In the genomic region with DNA sequence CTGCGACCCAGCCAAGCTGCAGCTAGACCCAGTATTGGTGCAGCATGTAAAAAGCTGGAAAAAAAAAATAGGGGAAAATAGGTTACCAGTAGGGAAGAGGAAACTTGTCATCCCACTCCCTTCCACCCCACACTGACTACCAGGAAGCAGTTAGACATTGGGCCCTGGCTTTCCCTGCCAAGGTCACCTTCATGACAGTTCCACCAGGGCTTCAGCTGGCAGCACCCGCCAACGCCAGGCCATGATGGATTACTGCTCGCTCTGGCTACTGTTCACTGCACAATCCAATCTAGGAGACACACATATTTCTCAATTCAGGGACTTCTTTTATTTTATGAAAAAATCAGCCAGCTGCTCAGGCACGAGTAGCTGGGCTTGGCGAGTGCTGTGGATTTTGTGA, we compare ENCODE assay signal across 22 cellular contexts.
DNase-seq lines count a peak whose midpoint lies in the region; ATAC-seq, FAIRE-seq and TF ChIP-seq lines count a peak whose summit lies in the region.
"Had no signal": no experiment of that assay in that cellular context is flagged by ENCODE, and none has a peak within 500 bp of the region (broad histone marks: within the 10 kb centered on the region; RNA-seq: fewer than 3 reads in every experiment).

No MANE protein-coding gene starts in this region.

- peaks cover 0 to 14% of the 10 kb centered on the region in 2 experiments; a peak in 2 of 4 replicates for H3K4me1 ChIP-seq in SK-N-SH (ENCODE audit: control insufficient read depth in 1 of 2, insufficient read depth in 2 of 2, low read depth in 1 of 2, low read length in 1 of 2)
- H3K4me1 ChIP-seq in pancreas: no peaks in the 10 kb centered on the region
- H3K4me1 ChIP-seq: A549; BLaER1 treated with 17β-estradiol and CSF1 and Interleukin-3, amounts not matched to agents 10 nM and 100 nM; Caco-2 had no signal

- H2AFZ ChIP-seq in SK-N-SH (ENCODE audit: low read depth): no peak overlapping the region

- DNase-seq in NCI-H1694 (lab: John Stamatoyannopoulos, UW): peak; percentile 10
- no peak for DNase-seq in NCI-H1694 treated with DMSO at 0.1 percent for 48 hours (lab: John Stamatoyannopoulos, UW)
- DNase-seq in SK-N-SH: peak; percentile 39
- peak in 3 of 6 donors; percentile 18 to 51 (median 41) for DNase-seq in pancreas
- DNase-seq in cortex of kidney (lab: John Stamatoyannopoulos, UW): no peak
- DNase-seq: AML-193; Caco-2; Calu3; CD4-positive, alpha-beta T cell; CD8-positive, alpha-beta T cell; DMS79 treated with DMSO at 0.1 percent for 48 hours; GF-D8 had no signal

- TF ChIP-seq CTCF in SK-N-SH (IDR thresholded peaks at IDR 0.05) (no peak), pancreas (IDR thresholded peaks at IDR 0.05) (no peak)

- POLR2A ChIA-PET in SK-N-SH (lab: Yijun Ruan, JAX): no interaction called here

- H3K27ac ChIP-seq in SK-N-SH (ENCODE audit: low read depth in 2 of 2, low read length in 1 of 2): no peak overlapping the region; a peak in 1 of 4 replicates
- H3K27ac ChIP-seq in pancreas: peak overlapping the region in 1 of 4 donors; percentile 7
- H3K27ac ChIP-seq: 22Rv1; A549; BLaER1 treated with 17β-estradiol and CSF1 and Interleukin-3, amounts not matched to agents 10 nM and 100 nM; C4-2B had no signal

- intact Hi-C loops in pancreas (cut with DNase I): no loop called here

- CTCF ChIA-PET in SK-N-SH (lab: Yijun Ruan, JAX): interaction anchor here (1.4 kb wide), 1 partner anchor 24 kb away, joined by 4 read pairs; no protein-coding TSS in a partner anchor

- H3K4me2 ChIP-seq in SK-N-SH: no peak overlapping the region
- H3K4me2 ChIP-seq: A549; BLaER1 treated with 17β-estradiol and CSF1 and Interleukin-3, amounts not matched to agents 10 nM and 100 nM had no signal

- ATAC-seq in SK-N-SH treated with all-trans-retinoic acid at 6 μM for 48 hours (no peak), pancreas (peak; percentile 53 to 88 (median 70)), HG03175 (IDR thresholded peaks at IDR 0.05; ENCODE audit: unreplicated experiment) (no peak)
- ATAC-seq: A549; CD8-positive, alpha-beta T cell had no signal

- no peak for TF ChIP-seq EP300 in SK-N-SH (IDR thresholded peaks at IDR 0.05; ENCODE audit: borderline replicate concordance in 1 of 2, low read depth in 1 of 2, low read length in 1 of 2)

- no peak overlapping the region for H3K9ac ChIP-seq in SK-N-SH
- H3K9ac ChIP-seq: BLaER1 treated with 17β-estradiol and CSF1 and Interleukin-3, amounts not matched to agents 10 nM and 100 nM had no signal

- H3K79me2 ChIP-seq in SK-N-SH (ENCODE audit: insufficient read depth): no peaks in the 10 kb centered on the region

- WGBS in SK-N-SH (ENCODE audit: low lambda C conversion rate): 41% methylated on average over 6 of the region's 6 CpGs
- WGBS in pancreas, 2 donors: 48 to 49% methylated on average over 6 of the region's 6 CpGs

- H3F3A ChIP-seq in SK-N-SH (replicated peaks; ENCODE audit: insufficient read depth): no peaks in the 10 kb centered on the region

- FAIRE-seq in pancreas (lab: Jason Lieb, UNC): no peak
- FAIRE-seq: A549, D721Med, G401.6, GM12891, GM19239 had no signal

- H3K36me3 ChIP-seq in SK-N-SH (replicated peaks in 1 of 2; ENCODE audit: control insufficient read depth in 1 of 2, insufficient read depth in 2 of 2, low read length in 1 of 2): no peaks in the 10 kb centered on the region
- H3K36me3 ChIP-seq in pancreas: no peaks in the 10 kb centered on the region
- H3K36me3 ChIP-seq: BLaER1 treated with 17β-estradiol and CSF1 and Interleukin-3, amounts not matched to agents 10 nM and 100 nM had no signal

- no peaks in the 10 kb centered on the region for H3K9me2 ChIP-seq in SK-N-SH

- no peak for TF ChIP-seq RAD21 in SK-N-SH (IDR thresholded peaks at IDR 0.05; ENCODE audit: low read length)

- H3K4me3 ChIP-seq in SK-N-SH (ENCODE audit: low read depth in 2 of 2, low read length in 1 of 2) (no peak overlapping the region), pancreas (no peak overlapping the region)
- H3K4me3 ChIP-seq: A549; BLaER1 treated with 17β-estradiol and CSF1 and Interleukin-3, amounts not matched to agents 10 nM and 100 nM had no signal

- H3K9me3 ChIP-seq in SK-N-SH: no peaks in the 10 kb centered on the region
- H3K9me3 ChIP-seq in pancreas: no peaks in the 10 kb centered on the region
- H3K9me3 ChIP-seq: A549; BLaER1 treated with 17β-estradiol and CSF1 and Interleukin-3, amounts not matched to agents 10 nM and 100 nM; Caco-2 had no signal

- no peaks in the 10 kb centered on the region for H3K27me3 ChIP-seq in SK-N-SH (ENCODE audit: insufficient read depth)
- no peaks in the 10 kb centered on the region for H3K27me3 ChIP-seq in pancreas
- H3K27me3 ChIP-seq: BLaER1 treated with 17β-estradiol and CSF1 and Interleukin-3, amounts not matched to agents 10 nM and 100 nM had no signal

- no peaks in the 10 kb centered on the region for H4K20me1 ChIP-seq in SK-N-SH (ENCODE audit: insufficient read depth)
- H4K20me1 ChIP-seq: BLaER1 treated with 17β-estradiol and CSF1 and Interleukin-3, amounts not matched to agents 10 nM and 100 nM had no signal

TF ChIP-seq in SK-N-SH, 30 proteins besides CTCF, POLR2A, EP300 and RAD21 (continues in another document):
- no peak for TF ChIP-seq MXI1 (IDR thresholded peaks at IDR 0.05; ENCODE audit: low read depth, low read length)
- no peak for TF ChIP-seq FOXJ3 (CRISPR knock-in tag; IDR thresholded peaks at IDR 0.05)
- TF ChIP-seq SMC3 (IDR thresholded peaks at IDR 0.05; ENCODE audit: low read depth, low read length): no peak
- TF ChIP-seq POLR2AphosphoS5 (IDR thresholded peaks at IDR 0.05; ENCODE audit: low read depth, low read length): no peak
- TF ChIP-seq, protein P1, sequence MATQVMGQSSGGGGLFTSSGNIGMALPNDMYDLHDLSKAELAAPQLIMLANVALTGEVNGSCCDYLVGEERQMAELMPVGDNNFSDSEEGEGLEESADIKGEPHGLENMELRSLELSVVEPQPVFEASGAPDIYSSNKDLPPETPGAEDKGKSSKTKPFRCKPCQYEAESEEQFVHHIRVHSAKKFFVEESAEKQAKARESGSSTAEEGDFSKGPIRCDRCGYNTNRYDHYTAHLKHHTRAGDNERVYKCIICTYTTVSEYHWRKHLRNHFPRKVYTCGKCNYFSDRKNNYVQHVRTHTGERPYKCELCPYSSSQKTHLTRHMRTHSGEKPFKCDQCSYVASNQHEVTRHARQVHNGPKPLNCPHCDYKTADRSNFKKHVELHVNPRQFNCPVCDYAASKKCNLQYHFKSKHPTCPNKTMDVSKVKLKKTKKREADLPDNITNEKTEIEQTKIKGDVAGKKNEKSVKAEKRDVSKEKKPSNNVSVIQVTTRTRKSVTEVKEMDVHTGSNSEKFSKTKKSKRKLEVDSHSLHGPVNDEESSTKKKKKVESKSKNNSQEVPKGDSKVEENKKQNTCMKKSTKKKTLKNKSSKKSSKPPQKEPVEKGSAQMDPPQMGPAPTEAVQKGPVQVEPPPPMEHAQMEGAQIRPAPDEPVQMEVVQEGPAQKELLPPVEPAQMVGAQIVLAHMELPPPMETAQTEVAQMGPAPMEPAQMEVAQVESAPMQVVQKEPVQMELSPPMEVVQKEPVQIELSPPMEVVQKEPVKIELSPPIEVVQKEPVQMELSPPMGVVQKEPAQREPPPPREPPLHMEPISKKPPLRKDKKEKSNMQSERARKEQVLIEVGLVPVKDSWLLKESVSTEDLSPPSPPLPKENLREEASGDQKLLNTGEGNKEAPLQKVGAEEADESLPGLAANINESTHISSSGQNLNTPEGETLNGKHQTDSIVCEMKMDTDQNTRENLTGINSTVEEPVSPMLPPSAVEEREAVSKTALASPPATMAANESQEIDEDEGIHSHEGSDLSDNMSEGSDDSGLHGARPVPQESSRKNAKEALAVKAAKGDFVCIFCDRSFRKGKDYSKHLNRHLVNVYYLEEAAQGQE (IDR thresholded peaks at IDR 0.05; ENCODE audit: low read depth, low read length): no peak
- TF ChIP-seq SIN3A (IDR thresholded peaks at IDR 0.05; ENCODE audit: borderline replicate concordance, low read depth, low read length): no peak
- TF ChIP-seq FOSL2 (IDR thresholded peaks at IDR 0.05; ENCODE audit: borderline replicate concordance, low read depth): no peak

TF ChIP-seq in SK-N-SH treated with all-trans-retinoic acid at 6 μM for 48 hours, 23 proteins besides CTCF, POLR2A, EP300 and RAD21 (continues in another document):
- TF ChIP-seq RARB (CRISPR knock-in tag; IDR thresholded peaks at IDR 0.05) (no peak), ZFP3 (CRISPR knock-in tag; IDR thresholded peaks at IDR 0.05) (no peak), GLIS3 (CRISPR knock-in tag; IDR thresholded peaks at IDR 0.05) (no peak), ZNF565 (CRISPR knock-in tag; conservative IDR thresholded peaks at IDR 0.05; ENCODE audit: low read depth) (no peak), ZNF70 (CRISPR knock-in tag; IDR thresholded peaks at IDR 0.05) (no peak), TOX (CRISPR knock-in tag; IDR thresholded peaks at IDR 0.05; ENCODE audit: borderline replicate concordance) (no peak), ARNTL (CRISPR knock-in tag; IDR thresholded peaks at IDR 0.05; ENCODE audit: borderline replicate concordance, low read depth) (no peak)
- TF ChIP-seq, protein P2, sequence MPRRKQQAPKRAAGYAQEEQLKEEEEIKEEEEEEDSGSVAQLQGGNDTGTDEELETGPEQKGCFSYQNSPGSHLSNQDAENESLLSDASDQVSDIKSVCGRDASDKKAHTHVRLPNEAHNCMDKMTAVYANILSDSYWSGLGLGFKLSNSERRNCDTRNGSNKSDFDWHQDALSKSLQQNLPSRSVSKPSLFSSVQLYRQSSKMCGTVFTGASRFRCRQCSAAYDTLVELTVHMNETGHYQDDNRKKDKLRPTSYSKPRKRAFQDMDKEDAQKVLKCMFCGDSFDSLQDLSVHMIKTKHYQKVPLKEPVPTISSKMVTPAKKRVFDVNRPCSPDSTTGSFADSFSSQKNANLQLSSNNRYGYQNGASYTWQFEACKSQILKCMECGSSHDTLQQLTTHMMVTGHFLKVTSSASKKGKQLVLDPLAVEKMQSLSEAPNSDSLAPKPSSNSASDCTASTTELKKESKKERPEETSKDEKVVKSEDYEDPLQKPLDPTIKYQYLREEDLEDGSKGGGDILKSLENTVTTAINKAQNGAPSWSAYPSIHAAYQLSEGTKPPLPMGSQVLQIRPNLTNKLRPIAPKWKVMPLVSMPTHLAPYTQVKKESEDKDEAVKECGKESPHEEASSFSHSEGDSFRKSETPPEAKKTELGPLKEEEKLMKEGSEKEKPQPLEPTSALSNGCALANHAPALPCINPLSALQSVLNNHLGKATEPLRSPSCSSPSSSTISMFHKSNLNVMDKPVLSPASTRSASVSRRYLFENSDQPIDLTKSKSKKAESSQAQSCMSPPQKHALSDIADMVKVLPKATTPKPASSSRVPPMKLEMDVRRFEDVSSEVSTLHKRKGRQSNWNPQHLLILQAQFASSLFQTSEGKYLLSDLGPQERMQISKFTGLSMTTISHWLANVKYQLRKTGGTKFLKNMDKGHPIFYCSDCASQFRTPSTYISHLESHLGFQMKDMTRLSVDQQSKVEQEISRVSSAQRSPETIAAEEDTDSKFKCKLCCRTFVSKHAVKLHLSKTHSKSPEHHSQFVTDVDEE (CRISPR knock-in tag; IDR thresholded peaks at IDR 0.05): no peak

Comparison
In these comparisons a context has a peak if more than half of its experiments do, and no peak if none do; other contexts are left out.
1. DNase-seq: peak in NCI-H1694 (single experiment) and SK-N-SH (single experiment); none in NCI-H1694 treated with DMSO at 0.1 percent for 48 hours (single experiment) and cortex of kidney (single experiment).
2. ATAC-seq: peak in pancreas (4 of 4); none in SK-N-SH treated with all-trans-retinoic acid at 6 μM for 48 hours (single experiment) and HG03175 (single experiment).